In genomic region chr5:10789021-10789420, GRCh38 we compare ENCODE assay signal across 11 cellular contexts. TPM values are rescaled to one million over a fixed set of nuclear protein-coding genes. Genes with fewer than 3 reads are reported as not detected.
DNase-seq lines count a peak whose midpoint lies in the region; ATAC-seq and TF ChIP-seq lines count a peak whose summit lies in the region.
"Had no signal": no experiment of that assay in that cellular context is flagged by ENCODE, and none has a peak within 500 bp of the region (broad histone marks: within the 10 kb centered on the region; RNA-seq: fewer than 3 reads in every experiment).

No MANE protein-coding gene starts in this region.

- TF ChIP-seq CTCF in retinal pigment epithelial cell (conservative IDR thresholded peaks at IDR 0.05; ENCODE audit: low read depth, low read length) = no peak

- peak; percentile 87 for DNase-seq in EL
- peak; percentile 11 for DNase-seq in T1000 (lab: John Stamatoyannopoulos, UW)
- peak; percentile 3 for DNase-seq in glomerular visceral epithelial cell (ENCODE audit: extremely low spot score)
- DNase-seq in retinal pigment epithelial cell (ENCODE audit: low read depth) = peak; percentile 44
- DNase-seq in kidney tubule cell (ENCODE audit: low spot score) = no peak
- no peak for DNase-seq in activated CD8-positive, alpha-beta T cell treated with anti-CD3 and anti-CD28 coated beads, Interleukin-2, amount 10 ng/mL, durations not matched to agents 7 days and 5 days
- DNase-seq: CD4-positive, alpha-beta T cell; esophagus squamous epithelium; NCI-H1417 treated with DMSO at 0.1 percent for 48 hours had no signal

- H3K4me1 Mint-ChIP-seq in stimulated activated memory B cell treated with anti-CD40 and anti-IgM and Interleukin-4, amounts not matched to agents 10 μg/mL and 1 μg/mL and 100 μg/mL, for 72 hours = peaks cover 6% of the 10 kb centered on the region
- H3K4me1 Mint-ChIP-seq in activated CD8-positive, alpha-beta T cell treated with anti-CD3 and anti-CD28 coated beads, Interleukin-2, amount 10 ng/mL, durations not matched to agents 7 days and 5 days (ENCODE audit: low read depth) = peaks cover 7% of the 10 kb centered on the region

- POLR2A ChIA-PET in activated CD8-positive, alpha-beta T cell treated with anti-CD3 and anti-CD28 coated beads, Interleukin-2, amount 10 ng/mL, durations not matched to agents 7 days and 5 days (lab: Charles Lee) = no interaction called here

- H3K27me3 Mint-ChIP-seq in stimulated activated memory B cell treated with anti-CD40 and anti-IgM and Interleukin-4, amounts not matched to agents 10 μg/mL and 1 μg/mL and 100 μg/mL, for 72 hours = no peaks in the 10 kb centered on the region
- H3K27me3 Mint-ChIP-seq in activated CD8-positive, alpha-beta T cell treated with anti-CD3 and anti-CD28 coated beads, Interleukin-2, amount 10 ng/mL, durations not matched to agents 7 days and 5 days (ENCODE audit: low read depth) = peaks cover 2% of the 10 kb centered on the region
- H3K27me3 Mint-ChIP-seq: CD4-positive, alpha-beta T cell had no signal

- H3K4me3 ChIP-seq in retinal pigment epithelial cell (ENCODE audit: low read length) = no peak overlapping the region
- H3K4me3 ChIP-seq: esophagus squamous epithelium had no signal

- no peak overlapping the region for H3K27ac Mint-ChIP-seq in stimulated activated memory B cell treated with anti-CD40 and anti-IgM and Interleukin-4, amounts not matched to agents 10 μg/mL and 1 μg/mL and 100 μg/mL, for 72 hours
- no peak overlapping the region for H3K27ac Mint-ChIP-seq in activated CD8-positive, alpha-beta T cell treated with anti-CD3 and anti-CD28 coated beads, Interleukin-2, amount 10 ng/mL, durations not matched to agents 7 days and 5 days
- H3K27ac Mint-ChIP-seq: CD4-positive, alpha-beta T cell had no signal

- no peaks in the 10 kb centered on the region for H3K36me3 Mint-ChIP-seq in stimulated activated memory B cell treated with anti-CD40 and anti-IgM and Interleukin-4, amounts not matched to agents 10 μg/mL and 1 μg/mL and 100 μg/mL, for 72 hours
- no peaks in the 10 kb centered on the region for H3K36me3 Mint-ChIP-seq in activated CD8-positive, alpha-beta T cell treated with anti-CD3 and anti-CD28 coated beads, Interleukin-2, amount 10 ng/mL, durations not matched to agents 7 days and 5 days (ENCODE audit: low read depth)

- H3K9me3 Mint-ChIP-seq in stimulated activated memory B cell treated with anti-CD40 and anti-IgM and Interleukin-4, amounts not matched to agents 10 μg/mL and 1 μg/mL and 100 μg/mL, for 72 hours = no peaks in the 10 kb centered on the region
- no peaks in the 10 kb centered on the region for H3K9me3 Mint-ChIP-seq in activated CD8-positive, alpha-beta T cell treated with anti-CD3 and anti-CD28 coated beads, Interleukin-2, amount 10 ng/mL, durations not matched to agents 7 days and 5 days (ENCODE audit: insufficient read depth)
- H3K9me3 Mint-ChIP-seq: CD4-positive, alpha-beta T cell had no signal

- ATAC-seq in stimulated activated memory B cell treated with anti-CD40 and anti-IgM and Interleukin-4, amounts not matched to agents 10 μg/mL and 1 μg/mL and 100 μg/mL, for 72 hours = no peak
- no peak for ATAC-seq in HG03432 (IDR thresholded peaks at IDR 0.05; ENCODE audit: unreplicated experiment)
- ATAC-seq in activated CD8-positive, alpha-beta T cell treated with anti-CD3 and anti-CD28 coated beads, Interleukin-2, amount 10 ng/mL, durations not matched to agents 7 days and 5 days = no peak

- H3K4me3 Mint-ChIP-seq in stimulated activated memory B cell treated with anti-CD40 and anti-IgM and Interleukin-4, amounts not matched to agents 10 μg/mL and 1 μg/mL and 100 μg/mL, for 72 hours = no peak overlapping the region
- no peak overlapping the region for H3K4me3 Mint-ChIP-seq in activated CD8-positive, alpha-beta T cell treated with anti-CD3 and anti-CD28 coated beads, Interleukin-2, amount 10 ng/mL, durations not matched to agents 7 days and 5 days
- H3K4me3 Mint-ChIP-seq: CD4-positive, alpha-beta T cell had no signal

- CTCF ChIA-PET in activated CD8-positive, alpha-beta T cell treated with anti-CD3 and anti-CD28 coated beads, Interleukin-2, amount 10 ng/mL, durations not matched to agents 7 days and 5 days (lab: Charles Lee) = no interaction called here

RNA-seq across cellular contexts. Expression of gene DAP, which starts 28.0 kb away (rescaled TPM):
- 10 to 100 TPM; 61.0 to 61.2 TPM for total RNA-seq in activated CD8-positive, alpha-beta T cell treated with anti-CD3 and anti-CD28 coated beads, Interleukin-2, amount 10 ng/mL, durations not matched to agents 7 days and 5 days

Comparison
In these comparisons a context has a peak if more than half of its experiments do, and no peak if none do; other contexts are left out.
1. DNase-seq: peak in EL (single experiment), T1000 (single experiment), glomerular visceral epithelial cell (single experiment) and retinal pigment epithelial cell (single experiment); none in kidney tubule cell (single experiment) and activated CD8-positive, alpha-beta T cell treated with anti-CD3 and anti-CD28 coated beads, Interleukin-2, amount 10 ng/mL, durations not matched to agents 7 days and 5 days (single experiment).